In genomic region chr14:99093532-99094517, GRCh38 we compare ENCODE assay signal across 23 cellular contexts.
A peak's percentile ranks its signal among the peaks of the same experiment; 100 is the strongest.
DNase-seq lines count a peak whose midpoint lies in the region; TF ChIP-seq lines count a peak whose summit lies in the region.
"Had no signal": no experiment of that assay in that cellular context is flagged by ENCODE, and none has a peak within 500 bp of the region (broad histone marks: within the 10 kb centered on the region; RNA-seq: fewer than 3 reads in every experiment).

No MANE protein-coding gene starts in this region.

- 54 to 56% methylated on average over 17 of the region's 17 CpGs for WGBS in ectodermal cell, 2 experiments
- 62 to 63% methylated on average over 17 of the region's 17 CpGs for WGBS in lower leg skin, 2 donors

- peak; percentile 34 for DNase-seq in Daoy (ENCODE audit: low read depth)
- DNase-seq in NB4 (ENCODE audit: low read depth), result peak; percentile 34
- DNase-seq in neural crest cell (ENCODE audit: low read depth, low spot score), result peak; percentile 34
- no peak for DNase-seq in OCI-M2 (lab: John Stamatoyannopoulos, UW; ENCODE audit: unreplicated experiment)
- no peak for DNase-seq in SW480 (ENCODE audit: low spot score)
- no peak for DNase-seq in GM10248 (ENCODE audit: extremely low spot score)
- no peak for DNase-seq in lower leg skin (ENCODE audit: low spot score in 2 of 2)
- DNase-seq: activated CD8-positive, alpha-beta T cell treated with anti-CD3 and anti-CD28 coated beads, Interleukin-2, amount 10 ng/mL, durations not matched to agents 7 days and 5 days; activated gamma-delta T cell treated with Interleukin-2 at 50 U/mL for 16 hours; adrenal gland; GDM1; heart right ventricle; left lung; MV-4-11; NCI-H2081; NCI-H524; psoas muscle; stimulated activated CD4-positive, alpha-beta T cell treated with anti-CD3 and anti-CD28 coated beads, Interleukin-2, amount 100 ng/mL, for 48 hours; stimulated activated naive B cell treated with anti-CD40 and anti-IgM and Interleukin-4, amounts not matched to agents 10 μg/mL and 1 μg/mL and 100 μg/mL, for 72 hours had no signal

- H3K36me3 ChIP-seq in ectodermal cell (ENCODE audit: control insufficient read depth, insufficient read depth, low read length), result no peaks in the 10 kb centered on the region
- H3K36me3 ChIP-seq: adrenal gland, cardiac muscle cell, heart right ventricle, left lung had no signal

- no peak overlapping the region for H3K4me3 ChIP-seq in NB4 (ENCODE audit: low read depth, low read length)
- H3K4me3 ChIP-seq in ectodermal cell (ENCODE audit: insufficient read depth, low read depth, low read length), result no peak overlapping the region
- H3K4me3 ChIP-seq in lower leg skin (ENCODE audit: low read depth, poor library complexity, severe bottlenecking), result no peak overlapping the region
- H3K4me3 ChIP-seq: adrenal gland, cardiac muscle cell, heart right ventricle, left lung, psoas muscle had no signal

- no peaks in the 10 kb centered on the region for H3K9me3 ChIP-seq in ectodermal cell (ENCODE audit: control insufficient read depth, low read length)
- H3K9me3 ChIP-seq: adrenal gland, psoas muscle had no signal

- H3K27me3 Mint-ChIP-seq in neural crest cell (ENCODE audit: low read depth), result no peaks in the 10 kb centered on the region
- H3K27me3 Mint-ChIP-seq: stimulated activated naive B cell treated with anti-CD40 and anti-IgM and Interleukin-4, amounts not matched to agents 10 μg/mL and 1 μg/mL and 100 μg/mL, for 72 hours had no signal

- peaks cover 12% of the 10 kb centered on the region for H3K4me1 ChIP-seq in ectodermal cell (ENCODE audit: control insufficient read depth, insufficient read depth, low read length)
- H3K4me1 ChIP-seq: adrenal gland, heart right ventricle, left lung, psoas muscle had no signal

- peak overlapping the region; percentile 43 for H3K27ac Mint-ChIP-seq in neural crest cell (ENCODE audit: unreplicated experiment)
- H3K27ac Mint-ChIP-seq: activated CD8-positive, alpha-beta T cell treated with anti-CD3 and anti-CD28 coated beads, Interleukin-2, amount 10 ng/mL, durations not matched to agents 7 days and 5 days; stimulated activated naive B cell treated with anti-CD40 and anti-IgM and Interleukin-4, amounts not matched to agents 10 μg/mL and 1 μg/mL and 100 μg/mL, for 72 hours had no signal

- no peaks in the 10 kb centered on the region for H3K27me3 ChIP-seq in ectodermal cell (ENCODE audit: control insufficient read depth, insufficient read depth, low read length, poor library complexity, severe bottlenecking)
- H3K27me3 ChIP-seq: adrenal gland, cardiac muscle cell, heart right ventricle, left lung had no signal

- TF ChIP-seq POLR2A in NB4 (IDR thresholded peaks at IDR 0.05; ENCODE audit: extremely low read depth, insufficient read length), result no peak
- no peak for TF ChIP-seq POLR2A in lower leg skin (IDR thresholded peaks at IDR 0.05)

- H3K9me3 Mint-ChIP-seq in neural crest cell, result no peaks in the 10 kb centered on the region

- no peak overlapping the region for H3K4me3 Mint-ChIP-seq in neural crest cell
- H3K4me3 Mint-ChIP-seq: activated CD8-positive, alpha-beta T cell treated with anti-CD3 and anti-CD28 coated beads, Interleukin-2, amount 10 ng/mL, durations not matched to agents 7 days and 5 days; CD14-positive monocyte; stimulated activated naive B cell treated with anti-CD40 and anti-IgM and Interleukin-4, amounts not matched to agents 10 μg/mL and 1 μg/mL and 100 μg/mL, for 72 hours had no signal

- peaks cover 40% of the 10 kb centered on the region for H3K4me1 Mint-ChIP-seq in neural crest cell
- H3K4me1 Mint-ChIP-seq: CD14-positive monocyte; stimulated activated naive B cell treated with anti-CD40 and anti-IgM and Interleukin-4, amounts not matched to agents 10 μg/mL and 1 μg/mL and 100 μg/mL, for 72 hours had no signal

- no peaks in the 10 kb centered on the region for H3K36me3 Mint-ChIP-seq in neural crest cell (ENCODE audit: low read depth)
- H3K36me3 Mint-ChIP-seq: CD14-positive monocyte; stimulated activated naive B cell treated with anti-CD40 and anti-IgM and Interleukin-4, amounts not matched to agents 10 μg/mL and 1 μg/mL and 100 μg/mL, for 72 hours had no signal

- H3K27ac ChIP-seq in ectodermal cell (ENCODE audit: insufficient read depth, low read depth, low read length, poor library complexity, severe bottlenecking), result peak overlapping the region; percentile 66
- H3K27ac ChIP-seq: adrenal gland, cardiac muscle cell, heart right ventricle, KMS-11, left lung, psoas muscle had no signal

- CTCF ChIA-PET in GM10248 (lab: Yijun Ruan, JAX), result no interaction called here

- no peak for TF ChIP-seq CTCF in NB4 (IDR thresholded peaks at IDR 0.05; ENCODE audit: low read depth, low read length)
- TF ChIP-seq CTCF in neural crest cell (conservative IDR thresholded peaks at IDR 0.05), result no peak
- TF ChIP-seq CTCF in GM10248 (IDR thresholded peaks at IDR 0.05; ENCODE audit: control extremely low read depth, extremely low read depth, low read depth, missing control alignments), result no peak
- no peak for TF ChIP-seq CTCF in lower leg skin (IDR thresholded peaks at IDR 0.05)

- POLR2A ChIA-PET in GM10248 (lab: Yijun Ruan, JAX), result no interaction called here

- intact Hi-C loops in lower leg skin (cut with DNase I; ENCODE audit: low total_unique reads), result no loop called here

Comparison
In these comparisons a context has a peak if more than half of its experiments do, and no peak if none do; other contexts are left out.
1. DNase-seq: peak in Daoy (single experiment), NB4 (single experiment) and neural crest cell (single experiment); none in OCI-M2 (single experiment), SW480 (single experiment), GM10248 (single experiment) and lower leg skin (0 of 2).